ENCODE assay signal across 1 cellular context in genomic region chr1:32892368-32893197, GRCh38.
TF ChIP-seq lines count a peak whose summit lies in the region.

No MANE protein-coding gene starts in this region.

TF ChIP-seq in HEK293, 187 proteins besides CTCF, POLR2A, EP300 and RAD21 (continued from another document):
- TF ChIP-seq PATZ1 (tag by site-specific recombination; IDR thresholded peaks at IDR 0.05), result no peak
- TF ChIP-seq ZFP41 (tag by site-specific recombination; IDR thresholded peaks at IDR 0.05; ENCODE audit: borderline replicate concordance), result no peak
- peak; percentile 10; the same call in 1 of the 2 replicates for TF ChIP-seq SP2 (tag by site-specific recombination; IDR thresholded peaks at IDR 0.05)
